7 cellular contexts compared by ENCODE assay signal in genomic region chr19:56567274-56568120, GRCh38.
A peak's percentile ranks its signal among the peaks of the same experiment; 100 is the strongest.
DNase-seq lines count a peak whose midpoint lies in the region; ATAC-seq lines count a peak whose summit lies in the region.

Gene ZNF470, plus strand, starts transcription at chr19:56567468. Its CDS starts 2,844 bp downstream, at chr19:56570312.

- DNase-seq in NCI-H2196 treated with DMSO at 0.1 percent for 48 hours (lab: John Stamatoyannopoulos, UW; ENCODE audit: unreplicated experiment) (peak; percentile 87), kidney glomerular epithelial cell (lab: John Stamatoyannopoulos, UW) (peak; percentile 89)
- DNase-seq in activated CD4-positive, alpha-beta T cell treated with anti-CD3 and anti-CD28 coated beads for 4 hours: peak; percentile 82 to 87
- peak; percentile 94 for DNase-seq in stimulated activated CD4-positive, alpha-beta T cell treated with anti-CD3 and anti-CD28 coated beads, Interleukin-15, amount 100 ng/mL, for 24 hours

- H3K27ac ChIP-seq in cingulate gyrus (ENCODE audit: low read depth, low read length): peak within 1 kb of the TSS; percentile 5

- ATAC-seq in GM18508 (IDR thresholded peaks at IDR 0.05; ENCODE audit: insufficient read depth, unreplicated experiment): peak; percentile 85
- ATAC-seq in HG02970 (IDR thresholded peaks at IDR 0.05; ENCODE audit: low FRiP score, unreplicated experiment): peak; percentile 97

Comparison
In these comparisons a context has a peak if more than half of its experiments do, and no peak if none do; other contexts are left out.
1. Peak in every context shown above with its lines: DNase-seq, ATAC-seq and H3K27ac ChIP-seq.